In the genomic region with DNA sequence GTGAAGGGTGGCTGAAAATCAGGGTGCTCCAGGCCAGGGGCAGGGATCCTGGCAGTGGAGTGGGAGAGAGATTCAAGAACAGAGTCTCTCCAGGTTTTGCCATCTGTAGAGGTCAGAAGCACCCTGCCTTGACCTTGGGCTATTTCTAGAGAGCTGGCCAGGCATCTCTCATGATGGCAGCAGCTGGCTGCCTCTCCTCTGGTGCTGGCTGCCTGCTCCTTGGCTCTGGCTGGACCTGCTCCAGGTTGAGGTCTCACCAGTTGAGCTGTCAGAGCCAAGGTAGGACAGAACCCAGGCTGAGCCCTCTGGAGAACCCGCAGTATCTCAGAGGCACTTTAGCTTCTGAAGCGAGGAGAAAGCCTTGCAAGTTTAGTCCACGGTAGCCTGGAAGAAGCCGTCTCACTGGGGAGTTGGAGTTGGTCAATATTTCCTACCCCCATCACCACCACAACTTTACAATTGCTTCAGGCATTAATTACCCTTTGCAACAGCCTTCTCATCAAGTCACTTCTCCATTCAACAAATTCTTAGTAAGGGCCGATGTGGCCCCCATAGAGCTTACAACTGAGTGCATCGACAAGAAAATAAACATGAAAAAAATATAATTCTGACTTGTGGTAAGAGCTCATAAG, we compare ENCODE assay signal across 21 cellular contexts. TPM values are rescaled to one million over a fixed set of nuclear protein-coding genes. Genes with fewer than 3 reads are reported as not detected.
"Had no signal": no experiment of that assay in that cellular context is flagged by ENCODE, and none has a peak within 500 bp of the region (broad histone marks: within the 10 kb centered on the region; RNA-seq: fewer than 3 reads in every experiment).

No MANE protein-coding gene starts in this region.

- H3K4me3 ChIP-seq: skin epidermis had no signal

- H3K27ac Mint-ChIP-seq: activated B cell treated with CpG ODN at 0.5 μM for 24 hours; activated CD8-positive, alpha-beta T cell treated with anti-CD3 and anti-CD28 coated beads, Interleukin-2, amount 10 ng/mL, durations not matched to agents 7 days and 5 days; activated naive CD8-positive, alpha-beta T cell treated with anti-CD3 and anti-CD28 coated beads for 36 hours; activated T-cell treated with anti-CD3 and anti-CD28 coated beads, Interleukin-2, amount 50 U/mL, for 72 hours; brain; effector memory CD8-positive, alpha-beta T cell; naive thymus-derived CD8-positive, alpha-beta T cell had no signal

- H3K4me1 ChIP-seq: foreskin keratinocyte, parathyroid adenoma had no signal

- H3K4me3 Mint-ChIP-seq: activated B cell treated with CpG ODN at 0.5 μM for 24 hours; activated CD8-positive, alpha-beta T cell treated with anti-CD3 and anti-CD28 coated beads, Interleukin-2, amount 10 ng/mL, durations not matched to agents 7 days and 5 days; activated naive CD8-positive, alpha-beta T cell treated with anti-CD3 and anti-CD28 coated beads for 36 hours; activated T-cell treated with anti-CD3 and anti-CD28 coated beads, Interleukin-2, amount 50 U/mL, for 72 hours; brain; central memory CD8-positive, alpha-beta T cell; effector memory CD8-positive, alpha-beta T cell; naive thymus-derived CD8-positive, alpha-beta T cell had no signal

- H3K4me1 Mint-ChIP-seq: activated B cell treated with CpG ODN at 0.5 μM for 24 hours; central memory CD8-positive, alpha-beta T cell had no signal

- H3K36me3 Mint-ChIP-seq: activated naive CD8-positive, alpha-beta T cell treated with anti-CD3 and anti-CD28 coated beads for 36 hours; brain; naive thymus-derived CD8-positive, alpha-beta T cell had no signal

- H3K9me3 Mint-ChIP-seq: activated B cell treated with CpG ODN at 0.5 μM for 24 hours; activated naive CD8-positive, alpha-beta T cell treated with anti-CD3 and anti-CD28 coated beads for 36 hours; central memory CD8-positive, alpha-beta T cell; effector memory CD8-positive, alpha-beta T cell had no signal

- DNase-seq: activated B cell treated with CpG ODN at 0.5 μM for 24 hours; activated CD4-positive, alpha-beta T cell treated with anti-CD3 and anti-CD28 coated beads for 48 hours; activated CD8-positive, alpha-beta memory T cell treated with anti-CD3 and anti-CD28 coated beads, Interleukin-2, amount 50 U/mL, for 4 hours; activated CD8-positive, alpha-beta T cell treated with anti-CD3 and anti-CD28 coated beads, Interleukin-2, amount 10 ng/mL, durations not matched to agents 7 days and 5 days; activated naive CD8-positive, alpha-beta T cell treated with anti-CD3 and anti-CD28 coated beads for 36 hours; activated T-cell treated with anti-CD3 and anti-CD28 coated beads, Interleukin-2, amount 50 U/mL, for 72 hours; effector memory CD8-positive, alpha-beta T cell; foreskin keratinocyte; naive thymus-derived CD8-positive, alpha-beta T cell; retina; stimulated activated CD4-positive, alpha-beta T cell treated with anti-CD3 and anti-CD28 coated beads, Interleukin-15, amount 100 ng/mL, for 24 hours; stimulated activated CD4-positive, alpha-beta T cell treated with anti-CD3 and anti-CD28 coated beads, Interleukin-4, amount 100 ng/mL, for 1 hour; stimulated activated naive CD4-positive, alpha-beta T cell; T-helper 2 cell; trophoblast cell had no signal

- ATAC-seq: activated CD8-positive, alpha-beta T cell treated with anti-CD3 and anti-CD28 coated beads, Interleukin-2, amount 10 ng/mL, durations not matched to agents 7 days and 5 days; activated T-cell treated with anti-CD3 and anti-CD28 coated beads, Interleukin-2, amount 50 U/mL, for 72 hours; effector memory CD8-positive, alpha-beta T cell; foreskin keratinocyte; naive thymus-derived CD8-positive, alpha-beta T cell had no signal

- H3K27ac ChIP-seq: foreskin keratinocyte, parathyroid adenoma, skin epidermis had no signal

RNA-seq across cellular contexts. Expression of a gene that starts 25.6 kb away (rescaled TPM):
- total RNA-seq: foreskin keratinocyte, lung microvascular endothelial cell had no signal

RNA-seq across cellular contexts. Expression of a gene that starts 34.1 kb away (rescaled TPM):
- total RNA-seq: activated B cell treated with CpG ODN at 0.5 μM for 24 hours; activated naive CD8-positive, alpha-beta T cell treated with anti-CD3 and anti-CD28 coated beads for 36 hours; activated T-cell treated with anti-CD3 and anti-CD28 coated beads, Interleukin-2, amount 50 U/mL, for 72 hours; foreskin keratinocyte; naive thymus-derived CD8-positive, alpha-beta T cell had no signal

RNA-seq across cellular contexts. Expression of a gene that starts 51.7 kb away (rescaled TPM):
- total RNA-seq: activated B cell treated with CpG ODN at 0.5 μM for 24 hours; activated CD8-positive, alpha-beta T cell treated with anti-CD3 and anti-CD28 coated beads, Interleukin-2, amount 10 ng/mL, durations not matched to agents 7 days and 5 days; activated naive CD8-positive, alpha-beta T cell treated with anti-CD3 and anti-CD28 coated beads for 36 hours; activated T-cell treated with anti-CD3 and anti-CD28 coated beads, Interleukin-2, amount 50 U/mL, for 72 hours; foreskin keratinocyte; lung microvascular endothelial cell; mononuclear cell; naive thymus-derived CD8-positive, alpha-beta T cell had no signal
